Comparison of ENCODE assay signal across 8 cellular contexts in the genomic region with DNA sequence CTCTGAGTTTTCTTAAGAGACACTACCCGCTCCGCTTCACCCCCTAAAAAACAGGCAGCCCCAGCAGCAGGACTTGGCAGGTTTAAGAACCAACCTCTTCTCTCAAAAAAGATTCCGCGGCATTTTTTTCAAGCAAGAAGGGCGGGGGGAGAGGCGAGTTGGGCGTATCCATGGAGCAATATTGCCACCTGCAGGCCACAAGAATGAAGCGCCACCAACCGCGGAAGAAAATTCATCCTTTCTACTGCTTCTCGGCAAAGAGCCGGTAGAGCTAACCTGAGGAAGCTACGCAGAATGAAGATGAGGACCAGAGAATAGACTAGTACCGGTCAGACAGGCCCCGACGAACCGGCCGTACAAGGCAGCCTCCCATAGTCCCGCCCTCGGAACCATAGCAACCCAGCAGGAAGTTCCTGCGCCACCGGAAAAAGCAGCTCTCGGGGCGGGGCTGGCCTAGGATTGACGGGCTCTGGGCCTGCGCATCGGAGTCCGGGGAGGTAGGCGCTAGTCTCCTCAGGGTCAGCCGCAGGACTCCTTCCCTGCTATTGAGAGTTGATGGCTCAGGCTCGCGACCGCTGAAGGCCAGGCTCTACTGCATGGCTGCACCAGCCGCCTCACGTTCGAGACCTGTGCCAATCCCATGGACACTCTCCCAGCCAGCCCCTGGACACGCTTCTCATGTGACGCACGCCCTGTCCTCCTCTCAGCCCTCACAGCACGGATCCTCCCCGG.
DNase-seq lines count a peak whose midpoint lies in the region; ATAC-seq and TF ChIP-seq lines count a peak whose summit lies in the region.

No MANE protein-coding gene starts in this region.

- no peaks in the 10 kb centered on the region for H3K36me3 ChIP-seq in OCI-LY1 (ENCODE audit: insufficient read depth, low read length)

- peaks cover 21% of the 10 kb centered on the region for H3K4me1 ChIP-seq in OCI-LY1 (ENCODE audit: insufficient read depth, low read length, severe bottlenecking)

- no peaks in the 10 kb centered on the region for H3K9me2 ChIP-seq in OCI-LY1 (ENCODE audit: low read depth, low read length)

- no peaks in the 10 kb centered on the region for H4K20me1 ChIP-seq in OCI-LY1 (ENCODE audit: insufficient read depth, low read length)

- H3K4me3 ChIP-seq in OCI-LY1 (ENCODE audit: low read depth, low read length, poor library complexity, severe bottlenecking), result peak overlapping the region; percentile 68
- H3K4me3 ChIP-seq in epithelial cell of esophagus (ENCODE audit: low read length), result peak overlapping the region; percentile 58

- no peaks in the 10 kb centered on the region for H3F3A ChIP-seq in OCI-LY1 (ENCODE audit: insufficient read depth, low read length)

- H3K27me3 ChIP-seq in OCI-LY1 (ENCODE audit: insufficient read depth, low read length), result no peaks in the 10 kb centered on the region

- DNase-seq in DMS153 treated with DMSO at 0.1 percent for 48 hours (lab: John Stamatoyannopoulos, UW; ENCODE audit: unreplicated experiment) (peak; percentile 29), HuH-7.5 (ENCODE audit: low spot score) (peak; percentile 31), activated T-cell treated with anti-CD3 and anti-CD28 coated beads for 4 hours (peak; percentile 76), epithelial cell of esophagus (ENCODE audit: low read depth) (peak; percentile 85), mucosa of gallbladder (ENCODE audit: low spot score) (peak; percentile 96)
- peak; percentile 91 for DNase-seq in stimulated activated CD8-positive, alpha-beta memory T cell treated with anti-CD3 and anti-CD28 coated beads, Interleukin-4, amount 100 ng/mL, for 24 hours (ENCODE audit: low read depth)

- H3K9me3 ChIP-seq in OCI-LY1 (ENCODE audit: low read length), result no peaks in the 10 kb centered on the region

- H3K79me2 ChIP-seq in OCI-LY1 (ENCODE audit: insufficient read depth, low read length), result no peaks in the 10 kb centered on the region

- H3K9ac ChIP-seq in OCI-LY1 (ENCODE audit: low read length), result peak overlapping the region; percentile 74

- peak overlapping the region; percentile 93 for H3K27ac ChIP-seq in OCI-LY1 (ENCODE audit: low read depth, low read length, poor library complexity, severe bottlenecking)

- H3K4me2 ChIP-seq in OCI-LY1 (ENCODE audit: low read length), result peak overlapping the region; percentile 73

- ATAC-seq in GM21528 (IDR thresholded peaks at IDR 0.05; ENCODE audit: low FRiP score, unreplicated experiment), result peak; percentile 99

- H2AFZ ChIP-seq in OCI-LY1 (ENCODE audit: low read length), result no peak overlapping the region

- TF ChIP-seq CTCF in OCI-LY1 (IDR thresholded peaks at IDR 0.05; ENCODE audit: low read length), result peak; percentile 86
- TF ChIP-seq CTCF in epithelial cell of esophagus (IDR thresholded peaks at IDR 0.05; ENCODE audit: insufficient read depth, low read depth, low read length, missing control alignments), result peak; percentile 65

Comparison
In these comparisons a context has a peak if more than half of its experiments do, and no peak if none do; other contexts are left out.
1. Peak in every context shown above with its lines: DNase-seq, ATAC-seq, H3K4me3 ChIP-seq and H3K27ac ChIP-seq.
2. DNase-seq: peak in every context shown above with its lines; median percentile 96 in mucosa of gallbladder; 91 in stimulated activated CD8-positive, alpha-beta memory T cell treated with anti-CD3 and anti-CD28 coated beads, Interleukin-4, amount 100 ng/mL, for 24 hours; 85 in epithelial cell of esophagus; 76 in activated T-cell treated with anti-CD3 and anti-CD28 coated beads for 4 hours; 31 in HuH-7.5; 29 in DMS153 treated with DMSO at 0.1 percent for 48 hours.